Comparison of ENCODE assay signal across 19 cellular contexts in the genomic region with DNA sequence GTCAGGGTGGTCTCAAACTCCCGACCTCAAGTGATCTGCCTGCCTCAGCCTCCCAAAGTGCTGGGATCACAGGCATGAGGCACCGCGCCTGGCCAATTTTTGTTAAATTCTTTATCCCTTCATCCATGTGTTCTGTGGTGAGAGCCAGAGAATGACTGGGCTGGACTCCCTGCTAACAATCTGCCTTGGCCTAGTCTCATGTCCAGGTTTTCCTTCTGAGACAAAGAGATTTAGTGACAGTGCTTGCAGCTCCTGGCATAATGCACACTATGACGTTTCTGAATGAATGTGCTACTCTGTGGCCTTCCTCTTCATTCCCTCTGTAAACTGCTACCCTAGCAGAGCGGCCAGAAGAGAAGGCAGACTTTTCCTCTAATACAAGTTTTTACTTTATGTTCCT.
DNase-seq lines count a peak whose midpoint lies in the region; ATAC-seq, FAIRE-seq and TF ChIP-seq lines count a peak whose summit lies in the region.
"Had no signal": no experiment of that assay in that cellular context is flagged by ENCODE, and none has a peak within 500 bp of the region (broad histone marks: within the 10 kb centered on the region; RNA-seq: fewer than 3 reads in every experiment).

No MANE protein-coding gene starts in this region.

- no peak overlapping the region for H2BK5ac ChIP-seq in mesendoderm (ENCODE audit: low read length)

- no CpG with 5 or more reads among the region's 5 CpGs for WGBS in mesendoderm (ENCODE audit: extremely low coverage, insufficient coverage, low lambda C conversion rate)

- no peak overlapping the region for H3K4me3 Mint-ChIP-seq in nephron progenitor cell
- H3K4me3 Mint-ChIP-seq: B cell; CD8-positive, alpha-beta T cell had no signal

- H3K4me1 Mint-ChIP-seq in nephron progenitor cell, result peaks cover 34% of the 10 kb centered on the region
- H3K4me1 Mint-ChIP-seq: B cell had no signal

- no peaks in the 10 kb centered on the region for H3K79me1 ChIP-seq in mesendoderm (ENCODE audit: low read length)

- H3K23ac ChIP-seq in mesendoderm (ENCODE audit: low read length), result no peak overlapping the region

- FAIRE-seq in RCC 7860 (lab: Jason Lieb, UNC), result no peak

- no peak overlapping the region for H3K4me2 ChIP-seq in mesendoderm (ENCODE audit: low read length)
- H3K4me2 ChIP-seq: KMS-11 had no signal

- H3K36me3 Mint-ChIP-seq in nephron progenitor cell (ENCODE audit: low read depth), result no peaks in the 10 kb centered on the region
- H3K36me3 Mint-ChIP-seq: CD8-positive, alpha-beta T cell had no signal

- H3K4me1 ChIP-seq in mesendoderm (ENCODE audit: control insufficient read depth, low read depth, low read length), result peaks cover 6% of the 10 kb centered on the region
- H3K4me1 ChIP-seq: SJCRH30 had no signal

- no peak overlapping the region for H2BK120ac ChIP-seq in mesendoderm (ENCODE audit: low read depth, low read length)

- H3K9me3 Mint-ChIP-seq in nephron progenitor cell, result peaks cover 4% of the 10 kb centered on the region
- H3K9me3 Mint-ChIP-seq: CD8-positive, alpha-beta T cell had no signal

- DNase-seq in GM03348 (ENCODE audit: low spot score), result peak; percentile 73
- peak; percentile 14 for DNase-seq in RCC 7860 (ENCODE audit: low spot score)
- DNase-seq in fibroblast of mammary gland (ENCODE audit: low read depth), result peak; percentile 61
- DNase-seq in nephron progenitor cell, result no peak
- DNase-seq in NCI-H1105 treated with DMSO at 0.1 percent for 48 hours (lab: John Stamatoyannopoulos, UW), result no peak
- DNase-seq in COR-L47 (lab: John Stamatoyannopoulos, UW), result no peak
- DNase-seq in mesendoderm, result no peak
- DNase-seq: CD8-positive, alpha-beta T cell; DND-41; GF-D8; H7; NCI-H1417 treated with DMSO at 0.1 percent for 48 hours; NCI-H2029 treated with DMSO at 0.1 percent for 48 hours; NCI-H510A treated with DMSO at 0.1 percent for 48 hours; RPMI8226; SJCRH30 had no signal

- no peak overlapping the region for H2BK15ac ChIP-seq in mesendoderm (replicated peaks; ENCODE audit: low read depth)

- no peaks in the 10 kb centered on the region for H3K27me3 ChIP-seq in mesendoderm (ENCODE audit: insufficient read depth, low read length, poor library complexity)

- no peak for ATAC-seq in GM18517 (IDR thresholded peaks at IDR 0.05; ENCODE audit: unreplicated experiment)
- ATAC-seq: CD8-positive, alpha-beta T cell had no signal

- H3K18ac ChIP-seq in mesendoderm (ENCODE audit: low read length), result no peak overlapping the region

- H4K8ac ChIP-seq in mesendoderm (ENCODE audit: low read depth, low read length), result no peak overlapping the region

- no peak overlapping the region for H3K9ac ChIP-seq in mesendoderm (ENCODE audit: low read length)
- H3K9ac ChIP-seq: KMS-11 had no signal

- peaks cover 3% of the 10 kb centered on the region for H3K27me3 Mint-ChIP-seq in nephron progenitor cell (ENCODE audit: low read depth, poor library complexity)

- H3K79me2 ChIP-seq in mesendoderm (ENCODE audit: control insufficient read depth, insufficient read depth, low read length), result no peaks in the 10 kb centered on the region

- H3K27ac Mint-ChIP-seq in nephron progenitor cell, result peak overlapping the region; percentile 61
- H3K27ac Mint-ChIP-seq: B cell; CD8-positive, alpha-beta T cell had no signal

- H3K4me3 ChIP-seq in fibroblast of mammary gland (ENCODE audit: control insufficient read depth, low read depth, low read length), result no peak overlapping the region
- no peak overlapping the region for H3K4me3 ChIP-seq in mesendoderm (ENCODE audit: low read length)
- H3K4me3 ChIP-seq: SJCRH30 had no signal

- no peak overlapping the region for H3K56ac ChIP-seq in mesendoderm (ENCODE audit: low read length)

- no peak overlapping the region for H3K4ac ChIP-seq in mesendoderm (ENCODE audit: low read depth, low read length)

- no peaks in the 10 kb centered on the region for H3K36me3 ChIP-seq in mesendoderm (ENCODE audit: control insufficient read depth, insufficient read depth, low read length)
- H3K36me3 ChIP-seq: SJCRH30 had no signal

- H4K5ac ChIP-seq in mesendoderm (ENCODE audit: low read length), result no peak overlapping the region

- H2AK5ac ChIP-seq in mesendoderm (ENCODE audit: low read length), result no peak overlapping the region

- no peak for TF ChIP-seq CTCF in fibroblast of mammary gland (conservative IDR thresholded peaks at IDR 0.05; ENCODE audit: control insufficient read depth, insufficient read depth, low read depth, low read length)
- no peak for TF ChIP-seq CTCF in nephron progenitor cell (IDR thresholded peaks at IDR 0.05)

- no peak overlapping the region for H3K27ac ChIP-seq in mesendoderm (ENCODE audit: low read depth, low read length)
- H3K27ac ChIP-seq: KMS-11, SJCRH30 had no signal

Comparison
In these comparisons a context has a peak if more than half of its experiments do, and no peak if none do; other contexts are left out.
1. DNase-seq: peak in GM03348 (single experiment), RCC 7860 (single experiment) and fibroblast of mammary gland (single experiment); none in nephron progenitor cell (single experiment), NCI-H1105 treated with DMSO at 0.1 percent for 48 hours (single experiment), COR-L47 (single experiment) and mesendoderm (single experiment).